Comparison of ENCODE assay signal across 11 cellular contexts in the genomic region with DNA sequence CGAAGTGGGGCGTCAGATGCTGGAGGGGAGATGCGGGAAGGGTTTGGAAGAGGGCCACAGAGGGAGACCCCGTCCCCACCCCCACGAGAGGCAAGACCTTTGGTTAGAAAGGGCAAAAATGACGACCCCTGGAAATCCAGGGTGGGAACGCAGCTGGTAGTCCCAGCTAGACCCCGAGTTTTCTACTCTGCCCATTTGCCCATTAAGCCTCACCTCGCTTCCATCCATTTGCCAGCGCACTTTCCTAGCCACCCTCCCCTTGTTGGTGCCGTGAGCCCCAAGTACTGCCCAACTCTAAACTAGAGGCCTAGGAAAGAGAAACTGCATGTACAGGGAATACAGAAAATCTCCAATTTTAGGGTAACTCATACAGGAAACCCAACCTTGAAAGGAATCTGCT. TPM values are rescaled to one million over a fixed set of nuclear protein-coding genes. Genes with fewer than 3 reads are reported as not detected.
A peak's percentile ranks its signal among the peaks of the same experiment; 100 is the strongest.
DNase-seq lines count a peak whose midpoint lies in the region; ATAC-seq lines count a peak whose summit lies in the region.
"Had no signal": no experiment of that assay in that cellular context is flagged by ENCODE, and none has a peak within 500 bp of the region (broad histone marks: within the 10 kb centered on the region; RNA-seq: fewer than 3 reads in every experiment).

No MANE protein-coding gene starts in this region.

- peaks cover 21% of the 10 kb centered on the region for H3K27me3 ChIP-seq in HUES48 (ENCODE audit: control insufficient read depth, insufficient read depth, low read length)

- H3K27ac ChIP-seq in HUES48 (ENCODE audit: low read depth, low read length) = no peak overlapping the region
- H3K27ac ChIP-seq: vagina had no signal

- DNase-seq in skeletal muscle cell (ENCODE audit: low read depth) (no peak), NCI-H2107 (lab: John Stamatoyannopoulos, UW) (no peak), ACHN (no peak)
- DNase-seq: cerebellar nuclear complex had no signal

- H3K4me3 ChIP-seq in HUES48 (ENCODE audit: low read depth, low read length) (peak overlapping the region; percentile 100), iPS-11a (ENCODE audit: low read depth, low read length) (peak overlapping the region; percentile 65), skeletal muscle cell (ENCODE audit: low read depth, low read length) (peak overlapping the region; percentile 70)

- peaks cover 19% of the 10 kb centered on the region for H3K4me1 Mint-ChIP-seq in activated T-helper 17 cell treated with anti-CD3 and anti-CD28 coated beads, Interleukin-2, amount 50 U/mL, for 72 hours

- no peaks in the 10 kb centered on the region for H3K9me3 ChIP-seq in HUES48 (ENCODE audit: control insufficient read depth, insufficient read depth, low read length)
- H3K9me3 ChIP-seq: vagina had no signal

- no peaks in the 10 kb centered on the region for H3K9me3 Mint-ChIP-seq in activated T-helper 17 cell treated with anti-CD3 and anti-CD28 coated beads, Interleukin-2, amount 50 U/mL, for 72 hours

- H3K4me3 Mint-ChIP-seq in activated T-helper 17 cell treated with anti-CD3 and anti-CD28 coated beads, Interleukin-2, amount 50 U/mL, for 72 hours = peak overlapping the region; percentile 89

- peaks cover 22% of the 10 kb centered on the region for H3K36me3 Mint-ChIP-seq in activated T-helper 17 cell treated with anti-CD3 and anti-CD28 coated beads, Interleukin-2, amount 50 U/mL, for 72 hours (ENCODE audit: low read depth)

- H3K27me3 Mint-ChIP-seq in activated T-helper 17 cell treated with anti-CD3 and anti-CD28 coated beads, Interleukin-2, amount 50 U/mL, for 72 hours = peaks cover 26% of the 10 kb centered on the region

- peaks cover 5% of the 10 kb centered on the region; the same call in 1 of the 2 replicates for H3K4me1 ChIP-seq in HUES48 (ENCODE audit: control insufficient read depth, insufficient read depth, low read length)

- H3K36me3 ChIP-seq in HUES48 (ENCODE audit: control insufficient read depth, insufficient read depth, low read length) = peaks cover 18% of the 10 kb centered on the region

- ATAC-seq in activated T-helper 17 cell treated with anti-CD3 and anti-CD28 coated beads, Interleukin-2, amount 50 U/mL, for 72 hours (replicated peaks) = no peak
- ATAC-seq in HG02840 (IDR thresholded peaks at IDR 0.05; ENCODE audit: low FRiP score, unreplicated experiment) = no peak

- H3K27ac Mint-ChIP-seq in activated T-helper 17 cell treated with anti-CD3 and anti-CD28 coated beads, Interleukin-2, amount 50 U/mL, for 72 hours = no peak overlapping the region

- in situ Hi-C loops in ACHN (cut with HindIII; ENCODE audit: low pct_ligation_motif_present, low pct_unique_long_range_greater_than_20kb, low sequenced_read_pairs) = loop anchor here (25.0 kb wide), 1 partner anchor 308 kb away; a partner anchor contains a TSS

- no peak overlapping the region for H3K9ac ChIP-seq in HUES48 (ENCODE audit: low read depth, low read length)

RNA-seq across cellular contexts. Expression of a gene that starts 0.4 kb away (rescaled TPM):
- total RNA-seq in activated T-helper 17 cell treated with anti-CD3 and anti-CD28 coated beads, Interleukin-2, amount 50 U/mL, for 72 hours = under 1 TPM; 0.32 to 0.69 TPM
- total RNA-seq: LHCN-M2, myocyte, vagina had no signal

RNA-seq across cellular contexts. Expression of a gene that starts 1.7 kb away (rescaled TPM):
- 10 to 100 TPM; 13.1 to 15.9 TPM for total RNA-seq in activated T-helper 17 cell treated with anti-CD3 and anti-CD28 coated beads, Interleukin-2, amount 50 U/mL, for 72 hours

RNA-seq across cellular contexts. Expression of a gene that starts 17.2 kb away (rescaled TPM):
- 1 to 10 TPM; 7.7 to 9.2 TPM for total RNA-seq in activated T-helper 17 cell treated with anti-CD3 and anti-CD28 coated beads, Interleukin-2, amount 50 U/mL, for 72 hours

RNA-seq across cellular contexts. Expression of a gene that starts 41.2 kb away (rescaled TPM):
- not detected for total RNA-seq in activated T-helper 17 cell treated with anti-CD3 and anti-CD28 coated beads, Interleukin-2, amount 50 U/mL, for 72 hours
- total RNA-seq: LHCN-M2, myocyte had no signal
